13 cellular contexts compared by ENCODE assay signal in the genomic region with DNA sequence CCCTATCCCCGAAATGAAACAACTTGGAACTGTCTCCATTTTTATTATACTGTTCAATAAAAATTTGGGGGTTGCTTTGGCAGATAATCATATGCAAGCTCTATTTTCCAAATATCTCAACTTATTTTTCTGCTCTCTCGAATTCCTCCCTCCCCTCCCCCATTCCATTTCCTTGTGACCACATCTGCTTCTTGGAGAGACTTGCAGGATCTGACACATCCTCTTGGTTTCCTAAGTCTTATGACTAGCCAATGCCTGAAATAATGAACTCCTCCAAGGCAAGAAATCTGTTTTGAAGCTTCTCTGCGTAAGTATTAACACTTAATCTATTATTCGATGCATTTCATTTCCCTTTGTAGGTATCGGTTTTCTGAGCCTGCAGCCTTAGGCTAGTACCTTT. TPM values are rescaled to one million over a fixed set of nuclear protein-coding genes. Genes with fewer than 3 reads are reported as not detected.
DNase-seq lines count a peak whose midpoint lies in the region; ATAC-seq and FAIRE-seq lines count a peak whose summit lies in the region.
"Had no signal": no experiment of that assay in that cellular context is flagged by ENCODE, and none has a peak within 500 bp of the region (broad histone marks: within the 10 kb centered on the region; RNA-seq: fewer than 3 reads in every experiment).

No MANE protein-coding gene starts in this region.

- no peak overlapping the region for H3K9ac ChIP-seq in skeletal muscle satellite cell (ENCODE audit: low read depth, low read length)

- H3K4me3 Mint-ChIP-seq in stimulated activated naive CD8-positive, alpha-beta T cell treated with anti-CD3 and anti-CD28 coated beads, Interleukin-15, amount 100 ng/mL, for 72 hours = no peak overlapping the region
- H3K4me3 Mint-ChIP-seq: activated CD8-positive, alpha-beta memory T cell treated with anti-CD3 and anti-CD28 coated beads, Interleukin-2, amount 10 ng/mL, durations not matched to agents 7 days and 5 days had no signal

- peaks cover 23% of the 10 kb centered on the region for H3K4me1 Mint-ChIP-seq in stimulated activated naive CD8-positive, alpha-beta T cell treated with anti-CD3 and anti-CD28 coated beads, Interleukin-15, amount 100 ng/mL, for 72 hours

- H3K4me1 ChIP-seq in skeletal muscle satellite cell (ENCODE audit: control insufficient read depth, insufficient read depth, low read length) = peaks cover 24% of the 10 kb centered on the region
- H3K4me1 ChIP-seq: prostate gland had no signal

- peak overlapping the region; percentile 5 for H3K4me3 ChIP-seq in skeletal muscle satellite cell (ENCODE audit: low read length)
- H3K4me3 ChIP-seq: prostate gland, SJSA1 had no signal

- H3K27ac Mint-ChIP-seq in stimulated activated naive CD8-positive, alpha-beta T cell treated with anti-CD3 and anti-CD28 coated beads, Interleukin-15, amount 100 ng/mL, for 72 hours = no peak overlapping the region
- H3K27ac Mint-ChIP-seq: activated CD8-positive, alpha-beta memory T cell treated with anti-CD3 and anti-CD28 coated beads, Interleukin-2, amount 10 ng/mL, durations not matched to agents 7 days and 5 days had no signal

- ATAC-seq in GM18498 (IDR thresholded peaks at IDR 0.05; ENCODE audit: unreplicated experiment) = no peak
- ATAC-seq in stimulated activated naive CD8-positive, alpha-beta T cell treated with anti-CD3 and anti-CD28 coated beads, Interleukin-15, amount 100 ng/mL, for 72 hours = no peak
- ATAC-seq: activated CD8-positive, alpha-beta memory T cell treated with anti-CD3 and anti-CD28 coated beads, Interleukin-2, amount 10 ng/mL, durations not matched to agents 7 days and 5 days had no signal

- H3K9me3 Mint-ChIP-seq in stimulated activated naive CD8-positive, alpha-beta T cell treated with anti-CD3 and anti-CD28 coated beads, Interleukin-15, amount 100 ng/mL, for 72 hours = peaks cover 2 to 5% of the 10 kb centered on the region in 2 donors

- H3K27me3 Mint-ChIP-seq in stimulated activated naive CD8-positive, alpha-beta T cell treated with anti-CD3 and anti-CD28 coated beads, Interleukin-15, amount 100 ng/mL, for 72 hours = no peaks in the 10 kb centered on the region
- H3K27me3 Mint-ChIP-seq: activated CD8-positive, alpha-beta memory T cell treated with anti-CD3 and anti-CD28 coated beads, Interleukin-2, amount 10 ng/mL, durations not matched to agents 7 days and 5 days had no signal

- peak; percentile 55 for DNase-seq in SIG-M5 treated with dmso at 0.1 percent for 504 hours (lab: John Stamatoyannopoulos, UW; ENCODE audit: unreplicated experiment)
- DNase-seq in SIG-M5 (lab: John Stamatoyannopoulos, UW) = no peak
- DNase-seq in RCC 7860 (ENCODE audit: low spot score) = peak; percentile 36
- peak; percentile 61 for DNase-seq in epidermal melanocyte (ENCODE audit: insufficient read length, low spot score)
- no peak for DNase-seq in NCI-H1436 (lab: John Stamatoyannopoulos, UW)
- DNase-seq in stimulated activated naive CD8-positive, alpha-beta T cell treated with anti-CD3 and anti-CD28 coated beads, Interleukin-15, amount 100 ng/mL, for 72 hours = no peak
- DNase-seq: activated CD8-positive, alpha-beta memory T cell treated with anti-CD3 and anti-CD28 coated beads, Interleukin-2, amount 10 ng/mL, durations not matched to agents 7 days and 5 days; NCI-H1694 treated with DMSO at 0.1 percent for 48 hours had no signal

- peak; percentile 49 for FAIRE-seq in RCC 7860 (lab: Jason Lieb, UNC)
- FAIRE-seq: A204.1 had no signal

- no peaks in the 10 kb centered on the region for H3K27me3 ChIP-seq in skeletal muscle satellite cell (ENCODE audit: control insufficient read depth, insufficient read depth, low read length)
- H3K27me3 ChIP-seq: SJSA1 had no signal

- peak overlapping the region; percentile 55 for H3K4me2 ChIP-seq in skeletal muscle satellite cell (ENCODE audit: low read length)

- H3K9me3 ChIP-seq in skeletal muscle satellite cell (replicated peaks; ENCODE audit: low read length) = no peaks in the 10 kb centered on the region
- H3K9me3 ChIP-seq: prostate gland, SJSA1 had no signal

- peaks cover 11% of the 10 kb centered on the region for H3K36me3 ChIP-seq in skeletal muscle satellite cell (ENCODE audit: insufficient read depth, low read length)
- H3K36me3 ChIP-seq: prostate gland had no signal

RNA-seq across cellular contexts. Expression of a gene that starts 16.1 kb away (rescaled TPM):
- 77.8 and 82.6 TPM in 2 replicates for total RNA-seq in skeletal muscle satellite cell (2012; rRNA removed)

Comparison
In these comparisons a context has a peak if more than half of its experiments do, and no peak if none do; other contexts are left out.
1. DNase-seq: peak in SIG-M5 treated with dmso at 0.1 percent for 504 hours (single experiment), RCC 7860 (single experiment) and epidermal melanocyte (single experiment); none in SIG-M5 (single experiment), NCI-H1436 (single experiment) and stimulated activated naive CD8-positive, alpha-beta T cell treated with anti-CD3 and anti-CD28 coated beads, Interleukin-15, amount 100 ng/mL, for 72 hours (0 of 2).